ENCODE assay signal across 23 cellular contexts in the genomic region with DNA sequence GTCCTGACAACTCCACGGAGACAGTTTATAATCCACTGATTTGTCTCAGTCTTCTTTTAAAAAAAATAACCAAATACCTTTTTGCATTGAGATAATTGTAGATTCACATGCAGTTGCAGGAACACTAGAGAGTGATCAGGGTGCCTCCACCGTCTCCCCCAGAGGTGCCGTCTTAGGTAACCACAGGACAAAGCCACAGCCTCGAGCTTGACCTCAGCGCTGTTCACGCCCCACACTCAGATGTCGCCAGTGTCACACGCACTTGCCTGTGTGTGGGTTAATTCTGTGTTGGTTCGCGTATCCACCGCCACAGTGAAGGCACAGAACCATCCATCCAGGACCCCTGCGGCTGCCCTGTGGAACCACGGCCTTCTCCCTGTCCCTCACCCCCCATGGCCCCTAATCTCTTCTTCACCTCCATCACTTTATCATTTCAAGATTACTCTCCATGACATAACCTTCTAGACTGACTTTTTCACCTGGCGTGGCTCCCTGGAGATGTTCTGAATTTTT.
"Had no signal": no experiment of that assay in that cellular context is flagged by ENCODE, and none has a peak within 500 bp of the region (broad histone marks: within the 10 kb centered on the region; RNA-seq: fewer than 3 reads in every experiment).

No MANE protein-coding gene starts in this region.

- H3K4me3 ChIP-seq: coronary artery, dorsolateral prefrontal cortex, esophagus squamous epithelium, gastroesophageal sphincter, neural progenitor cell, psoas muscle, sigmoid colon, skin epidermis, stomach, uterus had no signal

- H3K9me3 ChIP-seq: esophagus squamous epithelium, gastroesophageal sphincter, psoas muscle, sigmoid colon, stomach, uterus had no signal

- H3K4me2 ChIP-seq: neural progenitor cell had no signal

- H2AFZ ChIP-seq: neural progenitor cell had no signal

- H3K9ac ChIP-seq: neural progenitor cell had no signal

- H3K27ac Mint-ChIP-seq: natural killer cell, neural progenitor cell, type B pancreatic cell had no signal

- H3K4me1 ChIP-seq: esophagus squamous epithelium, neural progenitor cell, sigmoid colon, uterus had no signal

- H3K4me3 Mint-ChIP-seq: natural killer cell, neural progenitor cell, type B pancreatic cell had no signal

- H3K27me3 ChIP-seq: gastroesophageal sphincter, neural progenitor cell, sigmoid colon, uterus had no signal

- H3K36me3 ChIP-seq: esophagus squamous epithelium, gastroesophageal sphincter, neural progenitor cell, sigmoid colon, stomach, uterus had no signal

- H3K36me3 Mint-ChIP-seq: natural killer cell, neural progenitor cell, type B pancreatic cell had no signal

- ATAC-seq: gastroesophageal sphincter, left colon, psoas muscle had no signal

- DNase-seq: caudate nucleus; dorsolateral prefrontal cortex; effector memory CD4-positive, alpha-beta T cell; esophagus squamous epithelium; foreskin fibroblast; left colon; mammary epithelial cell; natural killer cell; occipital lobe; psoas muscle; retina; sigmoid colon; stimulated activated CD4-positive, alpha-beta T cell treated with anti-CD3 and anti-CD28 coated beads, Interleukin-4, amount 100 ng/mL, for 4 hours; stimulated activated naive CD4-positive, alpha-beta T cell; stomach; substantia nigra; uterus had no signal

- H3K27ac ChIP-seq: coronary artery, dorsolateral prefrontal cortex, epithelial cell of prostate, esophagus squamous epithelium, gastroesophageal sphincter, neural progenitor cell, psoas muscle, sigmoid colon, skin epidermis, stomach, uterus had no signal

- H3K9me3 Mint-ChIP-seq: natural killer cell, type B pancreatic cell had no signal
